In genomic region chr1:173208868-173209267, GRCh38 we compare ENCODE assay signal across 17 cellular contexts.
"Had no signal": no experiment of that assay in that cellular context is flagged by ENCODE, and none has a peak within 500 bp of the region (broad histone marks: within the 10 kb centered on the region; RNA-seq: fewer than 3 reads in every experiment).

No MANE protein-coding gene starts in this region.

- H3K4me3 Mint-ChIP-seq: mesothelial cell of epicardium had no signal

- ATAC-seq: foreskin keratinocyte, gastroesophageal sphincter, heart left ventricle, left cardiac atrium, left lung, left ventricle myocardium superior, lower lobe of right lung, mucosa of descending colon had no signal

- H3K9me3 ChIP-seq: esophagus muscularis mucosa, gastroesophageal sphincter, heart left ventricle, left lung, lower lobe of right lung, mucosa of descending colon had no signal

- H3K27me3 ChIP-seq: dorsolateral prefrontal cortex, esophagus muscularis mucosa, foreskin keratinocyte, gastroesophageal sphincter, heart left ventricle, left lung had no signal

- H3K36me3 ChIP-seq: esophagus muscularis mucosa, gastroesophageal sphincter, heart left ventricle, left lung, lower lobe of right lung had no signal

- H3K27ac Mint-ChIP-seq: mesothelial cell of epicardium had no signal

- H3K9me3 Mint-ChIP-seq: mesothelial cell of epicardium had no signal

- DNase-seq: dermis blood vessel endothelial cell; dorsolateral prefrontal cortex; effector CD4-positive, alpha-beta T cell; effector memory CD4-positive, alpha-beta T cell; foreskin keratinocyte; heart left ventricle; hippocampal formation; left cardiac atrium; left lung; left ventricle myocardium superior; lower lobe of right lung; mesenchymal stem cell; mucosa of descending colon had no signal

- H3K36me3 Mint-ChIP-seq: mesothelial cell of epicardium had no signal

- H3K4me3 ChIP-seq: coronary artery, dorsolateral prefrontal cortex, esophagus muscularis mucosa, gastroesophageal sphincter, heart left ventricle, left lung, lower lobe of right lung, mucosa of descending colon had no signal

- H3K27ac ChIP-seq: coronary artery, dorsolateral prefrontal cortex, esophagus muscularis mucosa, foreskin keratinocyte, gastroesophageal sphincter, heart left ventricle, left lung, lower lobe of right lung had no signal
